Comparison of ENCODE assay signal across 1 cellular context in the genomic region with DNA sequence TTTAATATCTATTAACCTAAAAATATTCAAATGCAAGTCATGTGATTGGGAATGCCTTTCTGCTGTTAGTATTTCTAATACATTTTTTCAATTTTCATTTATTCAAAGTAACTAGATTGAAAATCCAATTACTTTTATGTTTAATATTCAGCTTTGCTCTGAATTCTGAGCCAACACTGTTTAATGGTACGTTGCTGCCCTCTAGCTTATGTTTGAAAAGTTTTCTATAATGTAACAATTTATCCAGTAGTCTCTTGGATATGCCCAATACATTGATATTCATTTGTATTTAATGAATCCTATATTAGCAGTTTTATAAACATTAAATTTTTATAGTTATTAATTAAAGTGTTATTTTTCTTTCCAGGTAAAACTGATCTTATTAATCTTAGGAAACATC.
TF ChIP-seq lines count a peak whose summit lies in the region.

No MANE protein-coding gene starts in this region.

TF ChIP-seq in SK-N-SH, 30 proteins besides CTCF, POLR2A, EP300 and RAD21 (continued from another document):
- TF ChIP-seq ELF1 (IDR thresholded peaks at IDR 0.05) (no peak), SMC3 (IDR thresholded peaks at IDR 0.05; ENCODE audit: low read depth, low read length) (peak; percentile 23; the same call in 1 of the 2 replicates), MEF2A (IDR thresholded peaks at IDR 0.05; ENCODE audit: borderline replicate concordance, low read depth) (no peak), GATA2 (CRISPR knock-in tag; IDR thresholded peaks at IDR 0.05) (no peak)
